Comparison of ENCODE assay signal across 9 cellular contexts in genomic region chr4:61350932-61351331, GRCh38.
"Had no signal": no experiment of that assay in that cellular context is flagged by ENCODE, and none has a peak within 500 bp of the region (broad histone marks: within the 10 kb centered on the region; RNA-seq: fewer than 3 reads in every experiment).

No MANE protein-coding gene starts in this region.

- DNase-seq: GM23248, GOT3, H9, HCEC 1CT, Karpas-422, KBM-7 had no signal

- H3K27ac Mint-ChIP-seq: H9 had no signal

- H3K4me3 ChIP-seq: GM23248 had no signal

- H3K9ac ChIP-seq: GM23248, KMS-11 had no signal

- H2AFZ ChIP-seq: GM23248 had no signal

- H3K4me1 Mint-ChIP-seq: H9 had no signal

- H3K4me2 ChIP-seq: KMS-11 had no signal

- H3K4me3 Mint-ChIP-seq: H9 had no signal

- FAIRE-seq: H54, HTR-8/SVneo had no signal

- H3K27ac ChIP-seq: GM23248, KMS-11 had no signal
